Comparison of ENCODE assay signal across 1 cellular context in the genomic region with DNA sequence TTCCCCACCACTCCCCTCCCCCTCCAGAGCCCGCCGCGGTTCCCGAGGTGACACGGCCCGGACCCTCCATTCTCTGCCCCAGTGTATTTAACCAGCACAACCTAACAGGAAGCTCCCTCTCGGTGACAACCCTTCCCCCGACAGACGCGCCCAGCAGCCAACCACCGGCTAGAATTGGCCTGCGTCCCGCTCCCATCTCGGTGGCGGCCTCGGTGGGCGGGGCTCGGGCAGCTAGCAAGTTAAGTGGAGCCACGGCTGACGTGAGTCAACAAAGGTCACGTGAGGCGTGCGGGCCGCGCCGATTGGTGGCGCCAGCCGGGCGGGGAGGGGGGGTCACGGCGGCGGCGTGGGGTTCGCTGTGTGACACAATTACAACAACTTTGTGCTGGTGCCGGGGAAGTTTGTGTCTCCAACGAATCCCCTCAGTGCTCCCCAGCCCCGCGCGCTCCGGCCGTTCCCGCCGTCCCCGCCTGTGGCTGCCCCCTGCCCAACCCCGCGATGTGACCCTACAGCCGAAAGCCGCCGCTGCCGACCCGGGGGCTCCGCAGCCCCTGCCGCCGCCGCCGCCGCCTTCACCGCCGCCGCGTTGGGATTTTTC.
TF ChIP-seq lines count a peak whose summit lies in the region.

TSS of gene KDM6A (plus strand) at position 372 of the 598 bp plus-strand sequence. CDS start 364 bp downstream, outside the sequence.

TF ChIP-seq in HepG2, 621 proteins besides CTCF, POLR2A, EP300 and RAD21 (continued from another document and continues in another):
- TF ChIP-seq, protein P1, sequence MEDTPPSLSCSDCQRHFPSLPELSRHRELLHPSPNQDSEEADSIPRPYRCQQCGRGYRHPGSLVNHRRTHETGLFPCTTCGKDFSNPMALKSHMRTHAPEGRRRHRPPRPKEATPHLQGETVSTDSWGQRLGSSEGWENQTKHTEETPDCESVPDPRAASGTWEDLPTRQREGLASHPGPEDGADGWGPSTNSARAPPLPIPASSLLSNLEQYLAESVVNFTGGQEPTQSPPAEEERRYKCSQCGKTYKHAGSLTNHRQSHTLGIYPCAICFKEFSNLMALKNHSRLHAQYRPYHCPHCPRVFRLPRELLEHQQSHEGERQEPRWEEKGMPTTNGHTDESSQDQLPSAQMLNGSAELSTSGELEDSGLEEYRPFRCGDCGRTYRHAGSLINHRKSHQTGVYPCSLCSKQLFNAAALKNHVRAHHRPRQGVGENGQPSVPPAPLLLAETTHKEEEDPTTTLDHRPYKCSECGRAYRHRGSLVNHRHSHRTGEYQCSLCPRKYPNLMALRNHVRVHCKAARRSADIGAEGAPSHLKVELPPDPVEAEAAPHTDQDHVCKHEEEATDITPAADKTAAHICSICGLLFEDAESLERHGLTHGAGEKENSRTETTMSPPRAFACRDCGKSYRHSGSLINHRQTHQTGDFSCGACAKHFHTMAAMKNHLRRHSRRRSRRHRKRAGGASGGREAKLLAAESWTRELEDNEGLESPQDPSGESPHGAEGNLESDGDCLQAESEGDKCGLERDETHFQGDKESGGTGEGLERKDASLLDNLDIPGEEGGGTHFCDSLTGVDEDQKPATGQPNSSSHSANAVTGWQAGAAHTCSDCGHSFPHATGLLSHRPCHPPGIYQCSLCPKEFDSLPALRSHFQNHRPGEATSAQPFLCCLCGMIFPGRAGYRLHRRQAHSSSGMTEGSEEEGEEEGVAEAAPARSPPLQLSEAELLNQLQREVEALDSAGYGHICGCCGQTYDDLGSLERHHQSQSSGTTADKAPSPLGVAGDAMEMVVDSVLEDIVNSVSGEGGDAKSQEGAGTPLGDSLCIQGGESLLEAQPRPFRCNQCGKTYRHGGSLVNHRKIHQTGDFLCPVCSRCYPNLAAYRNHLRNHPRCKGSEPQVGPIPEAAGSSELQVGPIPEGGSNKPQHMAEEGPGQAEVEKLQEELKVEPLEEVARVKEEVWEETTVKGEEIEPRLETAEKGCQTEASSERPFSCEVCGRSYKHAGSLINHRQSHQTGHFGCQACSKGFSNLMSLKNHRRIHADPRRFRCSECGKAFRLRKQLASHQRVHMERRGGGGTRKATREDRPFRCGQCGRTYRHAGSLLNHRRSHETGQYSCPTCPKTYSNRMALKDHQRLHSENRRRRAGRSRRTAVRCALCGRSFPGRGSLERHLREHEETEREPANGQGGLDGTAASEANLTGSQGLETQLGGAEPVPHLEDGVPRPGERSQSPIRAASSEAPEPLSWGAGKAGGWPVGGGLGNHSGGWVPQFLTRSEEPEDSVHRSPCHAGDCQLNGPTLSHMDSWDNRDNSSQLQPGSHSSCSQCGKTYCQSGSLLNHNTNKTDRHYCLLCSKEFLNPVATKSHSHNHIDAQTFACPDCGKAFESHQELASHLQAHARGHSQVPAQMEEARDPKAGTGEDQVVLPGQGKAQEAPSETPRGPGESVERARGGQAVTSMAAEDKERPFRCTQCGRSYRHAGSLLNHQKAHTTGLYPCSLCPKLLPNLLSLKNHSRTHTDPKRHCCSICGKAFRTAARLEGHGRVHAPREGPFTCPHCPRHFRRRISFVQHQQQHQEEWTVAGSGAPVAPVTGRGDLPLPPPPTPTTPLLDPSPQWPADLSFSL (CRISPR knock-in tag; IDR thresholded peaks at IDR 0.05) = peak; percentile 76; the same call in 1 of the 2 replicates
- TF ChIP-seq ZNF383 (CRISPR knock-in tag; IDR thresholded peaks at IDR 0.05; ENCODE audit: borderline replicate concordance) (no peak), ZNF878 (CRISPR knock-in tag; IDR thresholded peaks at IDR 0.05) (no peak), AGO2 (optimal IDR thresholded peaks at IDR 0.05; ENCODE audit: low read depth, low read length) (no peak), NFYB (CRISPR knock-in tag; IDR thresholded peaks at IDR 0.05) (peak; percentile 86), KLF12 (CRISPR knock-in tag; IDR thresholded peaks at IDR 0.05; ENCODE audit: borderline replicate concordance) (no peak), ZSCAN25 (CRISPR knock-in tag; IDR thresholded peaks at IDR 0.05) (no peak), KDM1A (CRISPR knock-in tag; IDR thresholded peaks at IDR 0.05) (no peak), TCF7 (IDR thresholded peaks at IDR 0.05; ENCODE audit: low read depth) (no peak), ZNF761 (CRISPR knock-in tag; conservative IDR thresholded peaks at IDR 0.05) (no peak), TCF12 (IDR thresholded peaks at IDR 0.05) (no peak), TCF12 (CRISPR knock-in tag; IDR thresholded peaks at IDR 0.05) (no peak), NPAS2 (CRISPR knock-in tag; IDR thresholded peaks at IDR 0.05; ENCODE audit: borderline replicate concordance) (no peak), ZGPAT (CRISPR knock-in tag; IDR thresholded peaks at IDR 0.05) (no peak), ZNF800 (CRISPR knock-in tag; IDR thresholded peaks at IDR 0.05) (no peak), ZMAT3 (CRISPR knock-in tag; conservative IDR thresholded peaks at IDR 0.05) (no peak), AKNA (CRISPR knock-in tag; IDR thresholded peaks at IDR 0.05; ENCODE audit: borderline replicate concordance) (no peak), NFIB (CRISPR knock-in tag; IDR thresholded peaks at IDR 0.05; ENCODE audit: borderline replicate concordance) (no peak), HES4 (CRISPR knock-in tag; IDR thresholded peaks at IDR 0.05; ENCODE audit: borderline replicate concordance) (no peak), NCOA5 (CRISPR knock-in tag; IDR thresholded peaks at IDR 0.05) (no peak), ZNF891 (CRISPR knock-in tag; IDR thresholded peaks at IDR 0.05) (no peak), NFIC (IDR thresholded peaks at IDR 0.05; ENCODE audit: low read length) (no peak), HNF4A (CRISPR knock-in tag; IDR thresholded peaks at IDR 0.05) (no peak), IRX3 (CRISPR knock-in tag; IDR thresholded peaks at IDR 0.05; ENCODE audit: borderline replicate concordance, low read depth) (no peak), ZBTB42 (CRISPR knock-in tag; IDR thresholded peaks at IDR 0.05) (no peak), ZNF7 (CRISPR knock-in tag; IDR thresholded peaks at IDR 0.05) (no peak)
- TF ChIP-seq, protein P2, sequence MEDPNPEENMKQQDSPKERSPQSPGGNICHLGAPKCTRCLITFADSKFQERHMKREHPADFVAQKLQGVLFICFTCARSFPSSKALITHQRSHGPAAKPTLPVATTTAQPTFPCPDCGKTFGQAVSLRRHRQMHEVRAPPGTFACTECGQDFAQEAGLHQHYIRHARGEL (CRISPR knock-in tag; IDR thresholded peaks at IDR 0.05) = no peak
- TF ChIP-seq, protein P3, sequence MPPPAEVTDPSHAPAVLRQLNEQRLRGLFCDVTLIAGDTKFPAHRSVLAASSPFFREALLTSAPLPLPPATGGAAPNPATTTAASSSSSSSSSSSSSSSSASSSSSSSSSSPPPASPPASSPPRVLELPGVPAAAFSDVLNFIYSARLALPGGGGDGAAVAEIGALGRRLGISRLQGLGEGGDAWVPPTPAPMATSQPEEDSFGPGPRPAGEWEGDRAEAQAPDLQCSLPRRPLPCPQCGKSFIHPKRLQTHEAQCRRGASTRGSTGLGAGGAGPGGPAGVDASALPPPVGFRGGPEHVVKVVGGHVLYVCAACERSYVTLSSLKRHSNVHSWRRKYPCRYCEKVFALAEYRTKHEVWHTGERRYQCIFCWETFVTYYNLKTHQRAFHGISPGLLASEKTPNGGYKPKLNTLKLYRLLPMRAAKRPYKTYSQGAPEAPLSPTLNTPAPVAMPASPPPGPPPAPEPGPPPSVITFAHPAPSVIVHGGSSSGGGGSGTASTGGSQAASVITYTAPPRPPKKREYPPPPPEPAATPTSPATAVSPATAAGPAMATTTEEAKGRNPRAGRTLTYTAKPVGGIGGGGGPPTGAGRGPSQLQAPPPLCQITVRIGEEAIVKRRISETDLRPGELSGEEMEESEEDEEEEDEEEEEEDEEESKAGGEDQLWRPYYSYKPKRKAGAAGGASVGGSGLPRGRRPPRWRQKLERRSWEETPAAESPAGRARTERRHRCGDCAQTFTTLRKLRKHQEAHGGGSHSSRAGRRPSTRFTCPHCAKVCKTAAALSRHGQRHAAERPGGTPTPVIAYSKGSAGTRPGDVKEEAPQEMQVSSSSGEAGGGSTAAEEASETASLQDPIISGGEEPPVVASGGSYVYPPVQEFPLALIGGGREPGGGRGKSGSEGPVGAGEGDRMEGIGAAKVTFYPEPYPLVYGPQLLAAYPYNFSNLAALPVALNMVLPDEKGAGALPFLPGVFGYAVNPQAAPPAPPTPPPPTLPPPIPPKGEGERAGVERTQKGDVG (CRISPR knock-in tag; IDR thresholded peaks at IDR 0.05; ENCODE audit: borderline replicate concordance) = no peak
- TF ChIP-seq, protein P4, sequence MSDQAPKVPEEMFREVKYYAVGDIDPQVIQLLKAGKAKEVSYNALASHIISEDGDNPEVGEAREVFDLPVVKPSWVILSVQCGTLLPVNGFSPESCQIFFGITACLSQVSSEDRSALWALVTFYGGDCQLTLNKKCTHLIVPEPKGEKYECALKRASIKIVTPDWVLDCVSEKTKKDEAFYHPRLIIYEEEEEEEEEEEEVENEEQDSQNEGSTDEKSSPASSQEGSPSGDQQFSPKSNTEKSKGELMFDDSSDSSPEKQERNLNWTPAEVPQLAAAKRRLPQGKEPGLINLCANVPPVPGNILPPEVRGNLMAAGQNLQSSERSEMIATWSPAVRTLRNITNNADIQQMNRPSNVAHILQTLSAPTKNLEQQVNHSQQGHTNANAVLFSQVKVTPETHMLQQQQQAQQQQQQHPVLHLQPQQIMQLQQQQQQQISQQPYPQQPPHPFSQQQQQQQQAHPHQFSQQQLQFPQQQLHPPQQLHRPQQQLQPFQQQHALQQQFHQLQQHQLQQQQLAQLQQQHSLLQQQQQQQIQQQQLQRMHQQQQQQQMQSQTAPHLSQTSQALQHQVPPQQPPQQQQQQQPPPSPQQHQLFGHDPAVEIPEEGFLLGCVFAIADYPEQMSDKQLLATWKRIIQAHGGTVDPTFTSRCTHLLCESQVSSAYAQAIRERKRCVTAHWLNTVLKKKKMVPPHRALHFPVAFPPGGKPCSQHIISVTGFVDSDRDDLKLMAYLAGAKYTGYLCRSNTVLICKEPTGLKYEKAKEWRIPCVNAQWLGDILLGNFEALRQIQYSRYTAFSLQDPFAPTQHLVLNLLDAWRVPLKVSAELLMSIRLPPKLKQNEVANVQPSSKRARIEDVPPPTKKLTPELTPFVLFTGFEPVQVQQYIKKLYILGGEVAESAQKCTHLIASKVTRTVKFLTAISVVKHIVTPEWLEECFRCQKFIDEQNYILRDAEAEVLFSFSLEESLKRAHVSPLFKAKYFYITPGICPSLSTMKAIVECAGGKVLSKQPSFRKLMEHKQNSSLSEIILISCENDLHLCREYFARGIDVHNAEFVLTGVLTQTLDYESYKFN (CRISPR knock-in tag; conservative IDR thresholded peaks at IDR 0.05) = no peak
- TF ChIP-seq, protein P5, sequence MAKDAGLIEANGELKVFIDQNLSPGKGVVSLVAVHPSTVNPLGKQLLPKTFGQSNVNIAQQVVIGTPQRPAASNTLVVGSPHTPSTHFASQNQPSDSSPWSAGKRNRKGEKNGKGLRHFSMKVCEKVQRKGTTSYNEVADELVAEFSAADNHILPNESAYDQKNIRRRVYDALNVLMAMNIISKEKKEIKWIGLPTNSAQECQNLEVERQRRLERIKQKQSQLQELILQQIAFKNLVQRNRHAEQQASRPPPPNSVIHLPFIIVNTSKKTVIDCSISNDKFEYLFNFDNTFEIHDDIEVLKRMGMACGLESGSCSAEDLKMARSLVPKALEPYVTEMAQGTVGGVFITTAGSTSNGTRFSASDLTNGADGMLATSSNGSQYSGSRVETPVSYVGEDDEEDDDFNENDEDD (CRISPR knock-in tag; IDR thresholded peaks at IDR 0.05; ENCODE audit: borderline replicate concordance) = 0 out of 2 replicates have a peak, but pooled peaks have one; percentile 27
